8 cellular contexts compared by ENCODE assay signal in the genomic region with DNA sequence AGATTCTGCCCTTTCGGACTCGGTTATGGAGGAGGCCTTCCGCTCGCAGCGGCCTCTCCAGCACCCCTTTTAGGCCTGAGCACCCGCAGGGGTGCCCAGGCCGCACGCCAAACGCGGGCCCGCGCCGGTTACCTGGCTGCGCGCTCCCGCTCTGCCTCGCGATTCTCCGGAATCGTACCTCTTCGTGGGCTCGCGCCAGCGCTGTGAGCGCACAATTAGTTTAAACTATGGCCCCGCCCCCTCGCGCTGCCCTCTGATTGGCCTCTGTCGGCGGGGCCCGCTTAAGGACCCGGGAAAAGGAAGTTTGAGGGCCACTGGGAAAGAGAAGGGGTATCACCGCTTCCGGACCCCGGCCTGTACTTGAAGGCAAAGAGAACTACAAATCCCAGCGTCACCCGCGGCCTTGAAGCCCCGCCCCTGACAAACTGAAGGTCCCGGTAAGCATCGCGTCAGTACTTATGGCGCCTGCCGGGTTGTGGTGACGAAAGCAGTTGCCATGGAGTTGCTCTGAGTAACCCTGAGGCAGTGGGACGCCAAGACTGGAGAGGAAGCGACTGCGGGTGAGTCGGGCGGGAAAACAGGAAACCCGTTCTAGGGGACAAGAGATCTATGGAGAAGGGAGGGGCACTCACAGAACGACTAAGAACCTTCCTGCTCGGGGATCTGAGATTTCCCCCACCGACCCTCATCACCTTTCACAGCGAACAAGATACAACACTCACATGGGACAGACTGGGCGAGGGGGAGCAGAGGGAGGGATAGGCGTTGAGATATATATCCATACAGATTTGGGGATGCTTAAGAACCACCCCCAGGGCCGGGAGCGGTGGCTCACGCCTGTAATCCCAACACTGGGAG. TPM values are rescaled to one million over a fixed set of nuclear protein-coding genes. Genes with fewer than 3 reads are reported as not detected.
A peak's percentile ranks its signal among the peaks of the same experiment; 100 is the strongest.
DNase-seq lines count a peak whose midpoint lies in the region; ATAC-seq, FAIRE-seq and TF ChIP-seq lines count a peak whose summit lies in the region.

LRRC51 (plus strand) TSS at position 525 of the 858 bp plus-strand sequence. CDS start 8,234 bp downstream, outside the sequence.
A gene with protein sequence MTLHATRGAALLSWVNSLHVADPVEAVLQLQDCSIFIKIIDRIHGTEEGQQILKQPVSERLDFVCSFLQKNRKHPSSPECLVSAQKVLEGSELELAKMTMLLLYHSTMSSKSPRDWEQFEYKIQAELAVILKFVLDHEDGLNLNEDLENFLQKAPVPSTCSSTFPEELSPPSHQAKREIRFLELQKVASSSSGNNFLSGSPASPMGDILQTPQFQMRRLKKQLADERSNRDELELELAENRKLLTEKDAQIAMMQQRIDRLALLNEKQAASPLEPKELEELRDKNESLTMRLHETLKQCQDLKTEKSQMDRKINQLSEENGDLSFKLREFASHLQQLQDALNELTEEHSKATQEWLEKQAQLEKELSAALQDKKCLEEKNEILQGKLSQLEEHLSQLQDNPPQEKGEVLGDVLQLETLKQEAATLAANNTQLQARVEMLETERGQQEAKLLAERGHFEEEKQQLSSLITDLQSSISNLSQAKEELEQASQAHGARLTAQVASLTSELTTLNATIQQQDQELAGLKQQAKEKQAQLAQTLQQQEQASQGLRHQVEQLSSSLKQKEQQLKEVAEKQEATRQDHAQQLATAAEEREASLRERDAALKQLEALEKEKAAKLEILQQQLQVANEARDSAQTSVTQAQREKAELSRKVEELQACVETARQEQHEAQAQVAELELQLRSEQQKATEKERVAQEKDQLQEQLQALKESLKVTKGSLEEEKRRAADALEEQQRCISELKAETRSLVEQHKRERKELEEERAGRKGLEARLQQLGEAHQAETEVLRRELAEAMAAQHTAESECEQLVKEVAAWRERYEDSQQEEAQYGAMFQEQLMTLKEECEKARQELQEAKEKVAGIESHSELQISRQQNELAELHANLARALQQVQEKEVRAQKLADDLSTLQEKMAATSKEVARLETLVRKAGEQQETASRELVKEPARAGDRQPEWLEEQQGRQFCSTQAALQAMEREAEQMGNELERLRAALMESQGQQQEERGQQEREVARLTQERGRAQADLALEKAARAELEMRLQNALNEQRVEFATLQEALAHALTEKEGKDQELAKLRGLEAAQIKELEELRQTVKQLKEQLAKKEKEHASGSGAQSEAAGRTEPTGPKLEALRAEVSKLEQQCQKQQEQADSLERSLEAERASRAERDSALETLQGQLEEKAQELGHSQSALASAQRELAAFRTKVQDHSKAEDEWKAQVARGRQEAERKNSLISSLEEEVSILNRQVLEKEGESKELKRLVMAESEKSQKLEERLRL (N-terminal part only) (minus strand): TSS at position 217 of the 858 bp plus-strand sequence. CDS start 44,599 bp downstream, outside the sequence.

- peak within 1 kb of the TSS; percentile 81 to 96 (median 92) for H3K4me3 Mint-ChIP-seq in CD4-positive, CD25-positive, alpha-beta regulatory T cell

- 0 out of 4 replicates have a peak, but pooled peaks have one; percentile 8 to 20 for TF ChIP-seq EP300 in HepG2 (IDR thresholded peaks at IDR 0.05; ENCODE audit: low read depth in 2 of 2, low read length in 2 of 2)
- TF ChIP-seq EP300 in HepG2 (CRISPR knock-in tag; IDR thresholded peaks at IDR 0.05; ENCODE audit: borderline replicate concordance) = no peak; the same call in 1 of the 2 replicates

- peaks cover 10% of the 10 kb centered on the region for H3K36me3 Mint-ChIP-seq in CD4-positive, CD25-positive, alpha-beta regulatory T cell

- H3K9me3 ChIP-seq in CD4-positive, CD25-positive, alpha-beta regulatory T cell (ENCODE audit: control insufficient read depth in 2 of 2, low read length in 2 of 2) = no peaks in the 10 kb centered on the region
- H3K9me3 ChIP-seq in HepG2 (ENCODE audit: low read length) = no peaks in the 10 kb centered on the region

- CTCF ChIA-PET in HepG2 (lab: Yijun Ruan, JAX; ENCODE audit: low intra/inter-chr PET ratio, low total read pairs) = no interaction called here

- H3K9me3 Mint-ChIP-seq in CD4-positive, CD25-positive, alpha-beta regulatory T cell = no peaks in the 10 kb centered on the region

- intact Hi-C loops in HepG2 (cut with micrococcal nuclease; ENCODE audit: unreplicated experiment) = loop anchor here (1.0 to 2.0 kb wide), 2 partner anchors 22 to 39 kb away; partner anchors contain the start of gene LAMTOR1

- H3K4me1 Mint-ChIP-seq in CD4-positive, CD25-positive, alpha-beta regulatory T cell = peaks cover 26 to 60% (median 50%) of the 10 kb centered on the region in 4 donors

- peak; percentile 8; the same call in 1 of the 2 replicates for TF ChIP-seq RAD21 in HepG2 (CRISPR knock-in tag; IDR thresholded peaks at IDR 0.05)

- peaks cover 17% of the 10 kb centered on the region for H3K4me1 ChIP-seq in CD4-positive, CD25-positive, alpha-beta regulatory T cell (ENCODE audit: control insufficient read depth, insufficient read depth, low read length, poor library complexity, severe bottlenecking)
- peaks cover 24% of the 10 kb centered on the region for H3K4me1 ChIP-seq in HepG2 (ENCODE audit: insufficient read depth, low read length)

- no peaks in the 10 kb centered on the region for H4K20me1 ChIP-seq in HepG2 (ENCODE audit: insufficient read depth, low read length)

- peak within 1 kb of the TSS; percentile 86 for H3K4me3 ChIP-seq in CD4-positive, CD25-positive, alpha-beta regulatory T cell (ENCODE audit: low read depth, low read length)
- peak within 1 kb of the TSS; percentile 71 to 92 (median 83) for H3K4me3 ChIP-seq in HepG2 (replicated peaks in 1 of 3; ENCODE audit: insufficient read depth in 1 of 3, low read depth in 2 of 3, low read length in 3 of 3)

- H3K27ac Mint-ChIP-seq in CD4-positive, CD25-positive, alpha-beta regulatory T cell = peak within 1 kb of the TSS; percentile 98 to 99 (median 99)

- peak; percentile 99 to 100 (median 99) for DNase-seq in CD4-positive, CD25-positive, alpha-beta regulatory T cell
- DNase-seq in NCI-H774 (lab: John Stamatoyannopoulos, UW) = peak; percentile 100
- DNase-seq in activated CD4-positive, alpha-beta T cell treated with anti-CD3 and anti-CD28 coated beads, Interleukin-2, amount 50 U/mL, for 48 hours = peak; percentile 99 to 100
- DNase-seq in dermis microvascular lymphatic vessel endothelial cell (ENCODE audit: low read depth in 2 of 2) = peak; percentile 100
- peak; percentile 99 for DNase-seq in HepG2 (ENCODE audit: low spot score)
- DNase-seq in stimulated activated CD4-positive, alpha-beta T cell treated with anti-CD3 and anti-CD28 coated beads, Interleukin-2, amount 100 ng/mL, for 48 hours = peak; percentile 95 to 97

- in situ Hi-C loops in HepG2 (cut with HindIII; ENCODE audit: extremely low pct_ligation_motif_present, low pct_unique_long_range_greater_than_20kb) = no loop called here

- H3K27ac ChIP-seq in CD4-positive, CD25-positive, alpha-beta regulatory T cell (ENCODE audit: insufficient read depth, low read length, poor library complexity, severe bottlenecking) = peak within 1 kb of the TSS; percentile 91
- H3K27ac ChIP-seq in HepG2 (ENCODE audit: extremely low read length, insufficient read depth, low read length) = peak within 1 kb of the TSS; percentile 86

- no peaks in the 10 kb centered on the region for H3K27me3 ChIP-seq in CD4-positive, CD25-positive, alpha-beta regulatory T cell (ENCODE audit: control insufficient read depth, insufficient read depth, low read length)
- no peaks in the 10 kb centered on the region; a peak in 1 of 5 replicates for H3K27me3 ChIP-seq in HepG2 (ENCODE audit: control insufficient read depth in 1 of 2, insufficient read depth in 2 of 2, low read length in 2 of 2)

- peak; percentile 58 to 74; a peak in 2 of 4 replicates for TF ChIP-seq POLR2A in HepG2 (IDR thresholded peaks at IDR 0.05; ENCODE audit: insufficient read depth in 1 of 2, low read depth in 2 of 2, low read length in 2 of 2)

- H3K79me2 ChIP-seq in HepG2 (ENCODE audit: insufficient read depth, low read length) = peaks cover 40% of the 10 kb centered on the region

- peak within 1 kb of the TSS; percentile 44 for H2AFZ ChIP-seq in HepG2 (ENCODE audit: low read length)

- H3K4me2 ChIP-seq in HepG2 (ENCODE audit: low read depth, low read length) = peak within 1 kb of the TSS; percentile 82

- peaks cover 3% of the 10 kb centered on the region for H3K36me3 ChIP-seq in CD4-positive, CD25-positive, alpha-beta regulatory T cell (ENCODE audit: control insufficient read depth, insufficient read depth, low read length)
- H3K36me3 ChIP-seq in HepG2 (replicated peaks in 1 of 2; ENCODE audit: control insufficient read depth in 1 of 2, insufficient read depth in 2 of 2, low read length in 2 of 2) = peaks cover 0 to 5% of the 10 kb centered on the region in 2 experiments; a peak in 2 of 5 replicates

- peak; percentile 92 to 93 for ATAC-seq in CD4-positive, CD25-positive, alpha-beta regulatory T cell (ENCODE audit: low read depth in 2 of 2)
- ATAC-seq in GM19438 (IDR thresholded peaks at IDR 0.05; ENCODE audit: low read depth, unreplicated experiment) (peak; percentile 92), HG03571 (IDR thresholded peaks at IDR 0.05; ENCODE audit: unreplicated experiment) (peak; percentile 91), HepG2 (peak; percentile 97)

- TF ChIP-seq CTCF in HepG2 (CRISPR knock-in tag; IDR thresholded peaks at IDR 0.05) = no peak

- H3K27me3 Mint-ChIP-seq in CD4-positive, CD25-positive, alpha-beta regulatory T cell = no peaks in the 10 kb centered on the region

- peak within 1 kb of the TSS; percentile 77 for H3K9ac ChIP-seq in HepG2 (ENCODE audit: insufficient read depth, low read depth, low read length)

- FAIRE-seq in HepG2 (lab: Jason Lieb, UNC) = peak; percentile 98

- no TSS peak for BruUV-seq in HepG2 (replicated peaks; lab: Mats Ljungman, UMichigan)

- POLR2A ChIA-PET in HepG2 (lab: Yijun Ruan, JAX) = interaction anchor here (0.9 to 2.7 kb wide), 2 partner anchors 13 to 40 kb away, joined by 4 to 9 read pairs; no protein-coding TSS in a partner anchor

- 5% methylated on average over 45 of the region's 60 CpGs for WGBS in HepG2 (ENCODE audit: low lambda C conversion rate)

RNA-seq across cellular contexts. Expression of gene LRRC51, which starts in this region (rescaled TPM):
- 1.5 TPM for total RNA-seq in CD4-positive, CD25-positive, alpha-beta regulatory T cell
- 1 to 10 TPM; 2.8 to 9.4 (median 6.3) TPM for polyA plus RNA-seq in CD4-positive, CD25-positive, alpha-beta regulatory T cell
- 3.2 and 4.2 TPM in 2 replicates for total RNA-seq in dermis microvascular lymphatic vessel endothelial cell
- total RNA-seq in HepG2 (2016; rRNA removed; fragmentation: Illumina TruSeq; extraction: Trizol) = 6.0 and 6.4 TPM in 2 replicates
- total RNA-seq in HepG2 (2016; cell fraction: cytosol; rRNA removed; fragmentation: Illumina TruSeq; extraction: Trizol; ENCODE audit: low read depth) = 5.0 and 9.1 TPM in 2 replicates
- 5.4 and 7.4 TPM in 2 replicates for total RNA-seq in HepG2 (2016; cell fraction: insoluble cytoplasmic fraction; rRNA removed; fragmentation: Illumina TruSeq; extraction: Trizol)
- 11.2 and 16.0 TPM in 2 replicates for total RNA-seq in HepG2 (2016; cell fraction: membrane; rRNA removed; fragmentation: Illumina TruSeq; extraction: Trizol)
- total RNA-seq in HepG2 (2016; cell fraction: nucleus; rRNA removed; fragmentation: Illumina TruSeq; extraction: Trizol) = 1.8 TPM in 2 replicates
- polyA plus RNA-seq in HepG2 (2011; rRNA removed) = 3.4 and 5.3 TPM in 2 replicates
- 4.4 and 18.0 TPM in 2 replicates for polyA plus RNA-seq in HepG2 (2011; cell fraction: cytosol; rRNA removed)
- 3.6 and 3.9 TPM in 2 replicates for polyA plus RNA-seq in HepG2 (2011; cell fraction: nucleus; rRNA removed)
- polyA plus RNA-seq in HepG2 (2012) = 2.3 and 4.8 TPM in 2 replicates
- polyA plus RNA-seq in HepG2 (2016; cell fraction: cytosol; fragmentation: Illumina TruSeq; extraction: Trizol; ENCODE audit: low read depth) = 11.7 and 14.5 TPM in 2 replicates
- polyA plus RNA-seq in HepG2 (2016; cell fraction: insoluble cytoplasmic fraction; fragmentation: Illumina TruSeq; extraction: Trizol; ENCODE audit: low read depth) = 6.4 and 8.4 TPM in 2 replicates
- 8.9 and 11.6 TPM in 2 replicates for polyA plus RNA-seq in HepG2 (2016; cell fraction: membrane; fragmentation: Illumina TruSeq; extraction: Trizol; ENCODE audit: low read depth)
- 6.2 and 7.2 TPM in 2 replicates for polyA plus RNA-seq in HepG2 (2016; cell fraction: nucleus; fragmentation: Illumina TruSeq; extraction: Trizol; ENCODE audit: insufficient read depth, low read depth)
- 3.6 and 14.5 TPM in 2 replicates for polyA minus RNA-seq in HepG2 (2011; rRNA and poly(A)+ RNA removed; ENCODE audit: low replicate concordance)
- 1.5 and 4.6 TPM in 2 replicates for polyA minus RNA-seq in HepG2 (2011; cell fraction: cytosol; rRNA and poly(A)+ RNA removed)
- polyA minus RNA-seq in HepG2 (2011; cell fraction: nucleus; rRNA and poly(A)+ RNA removed) = 1.3 and 1.6 TPM in 2 replicates

RNA-seq across cellular contexts. Expression of the second gene that starts in this region (rescaled TPM):
- 272 TPM for total RNA-seq in CD4-positive, CD25-positive, alpha-beta regulatory T cell
- 10 to 100 TPM; 14.0 to 27.2 (median 20.5) TPM for polyA plus RNA-seq in CD4-positive, CD25-positive, alpha-beta regulatory T cell
- 101 and 119 TPM in 2 replicates for total RNA-seq in dermis microvascular lymphatic vessel endothelial cell
- 60.2 and 67.7 TPM in 2 replicates for total RNA-seq in HepG2 (2016; rRNA removed; fragmentation: Illumina TruSeq; extraction: Trizol)
- 5.2 and 6.6 TPM in 2 replicates for total RNA-seq in HepG2 (2016; cell fraction: cytosol; rRNA removed; fragmentation: Illumina TruSeq; extraction: Trizol; ENCODE audit: low read depth)
- total RNA-seq in HepG2 (2016; cell fraction: insoluble cytoplasmic fraction; rRNA removed; fragmentation: Illumina TruSeq; extraction: Trizol) = 55.8 and 59.6 TPM in 2 replicates
- total RNA-seq in HepG2 (2016; cell fraction: membrane; rRNA removed; fragmentation: Illumina TruSeq; extraction: Trizol) = 16.9 and 17.1 TPM in 2 replicates
- total RNA-seq in HepG2 (2016; cell fraction: nucleus; rRNA removed; fragmentation: Illumina TruSeq; extraction: Trizol) = 51.9 and 58.7 TPM in 2 replicates
- polyA plus RNA-seq in HepG2 (2011; rRNA removed) = 57.3 and 65.8 TPM in 2 replicates
- polyA plus RNA-seq in HepG2 (2011; cell fraction: cytosol; rRNA removed) = 23.8 and 38.7 TPM in 2 replicates
- 197 and 254 TPM in 2 replicates for polyA plus RNA-seq in HepG2 (2011; cell fraction: nucleus; rRNA removed)
- polyA plus RNA-seq in HepG2 (2012) = 47.1 and 54.6 TPM in 2 replicates
- polyA plus RNA-seq in HepG2 (2016; cell fraction: cytosol; fragmentation: Illumina TruSeq; extraction: Trizol; ENCODE audit: low read depth) = 2.2 and 2.8 TPM in 2 replicates
- polyA plus RNA-seq in HepG2 (2016; cell fraction: insoluble cytoplasmic fraction; fragmentation: Illumina TruSeq; extraction: Trizol; ENCODE audit: low read depth) = 26.9 and 40.2 TPM in 2 replicates
- 4.8 and 6.1 TPM in 2 replicates for polyA plus RNA-seq in HepG2 (2016; cell fraction: membrane; fragmentation: Illumina TruSeq; extraction: Trizol; ENCODE audit: low read depth)
- polyA plus RNA-seq in HepG2 (2016; cell fraction: nucleus; fragmentation: Illumina TruSeq; extraction: Trizol; ENCODE audit: insufficient read depth, low read depth) = 97.1 and 105 TPM in 2 replicates
- polyA minus RNA-seq in HepG2 (2011; rRNA and poly(A)+ RNA removed; ENCODE audit: low replicate concordance) = 229 and 402 TPM in 2 replicates
- 45.5 and 48.0 TPM in 2 replicates for polyA minus RNA-seq in HepG2 (2011; cell fraction: cytosol; rRNA and poly(A)+ RNA removed)
- polyA minus RNA-seq in HepG2 (2011; cell fraction: nucleus; rRNA and poly(A)+ RNA removed) = 93.7 and 98.8 TPM in 2 replicates

Comparison
In these comparisons a context has a peak if more than half of its experiments do, and no peak if none do; other contexts are left out.
1. Peak in every context shown above with its lines: DNase-seq, ATAC-seq, H3K4me3 ChIP-seq and H3K27ac ChIP-seq.